1 cellular context compared by ENCODE assay signal in the genomic region with DNA sequence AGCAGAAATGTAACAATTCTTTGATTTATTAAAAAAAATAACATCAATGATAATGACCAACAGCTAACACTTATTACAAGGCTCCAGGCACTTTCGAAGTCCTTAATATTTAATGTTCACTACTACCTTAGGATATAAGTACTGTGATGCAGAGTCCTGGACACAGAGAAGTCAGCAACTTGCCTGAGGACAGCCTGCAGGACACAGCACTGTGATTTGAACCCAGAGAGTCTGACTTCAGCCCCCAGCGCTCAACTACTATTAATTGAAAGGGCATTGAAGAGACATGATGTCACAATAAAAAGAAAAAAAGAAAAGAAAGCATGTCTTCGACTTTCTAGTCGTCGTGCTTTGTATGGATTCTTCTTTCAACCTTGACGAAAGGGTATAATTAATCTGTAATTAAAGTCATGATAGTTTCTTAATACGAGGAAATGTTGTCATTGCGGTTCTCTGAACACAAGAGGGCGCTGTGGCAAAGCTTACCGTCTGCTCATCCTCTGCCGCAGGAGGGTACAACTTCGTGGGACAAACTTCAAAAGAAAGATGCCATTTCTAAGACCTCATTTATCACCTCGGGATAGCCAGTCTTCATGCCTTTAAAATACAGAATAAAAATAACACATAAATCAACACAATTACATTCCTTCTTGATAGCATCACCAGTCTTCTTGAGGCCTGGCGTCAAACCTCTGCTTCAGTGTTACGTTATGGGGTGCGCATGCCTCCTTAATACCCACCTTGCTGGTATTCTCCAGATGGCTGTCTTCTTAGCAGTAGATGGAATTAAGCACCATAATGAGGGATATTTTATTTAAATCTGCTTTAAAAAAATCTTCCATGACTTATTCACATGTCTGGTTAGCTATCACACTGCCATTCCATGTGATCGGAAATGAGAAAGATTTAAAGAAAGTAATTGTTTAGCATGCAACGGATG.
TF ChIP-seq lines count a peak whose summit lies in the region.

No MANE protein-coding gene starts in this region.

TF ChIP-seq in HEK293, 187 proteins besides CTCF, POLR2A, EP300 and RAD21 (continued from another document and continues in another):
- TF ChIP-seq, protein P1, sequence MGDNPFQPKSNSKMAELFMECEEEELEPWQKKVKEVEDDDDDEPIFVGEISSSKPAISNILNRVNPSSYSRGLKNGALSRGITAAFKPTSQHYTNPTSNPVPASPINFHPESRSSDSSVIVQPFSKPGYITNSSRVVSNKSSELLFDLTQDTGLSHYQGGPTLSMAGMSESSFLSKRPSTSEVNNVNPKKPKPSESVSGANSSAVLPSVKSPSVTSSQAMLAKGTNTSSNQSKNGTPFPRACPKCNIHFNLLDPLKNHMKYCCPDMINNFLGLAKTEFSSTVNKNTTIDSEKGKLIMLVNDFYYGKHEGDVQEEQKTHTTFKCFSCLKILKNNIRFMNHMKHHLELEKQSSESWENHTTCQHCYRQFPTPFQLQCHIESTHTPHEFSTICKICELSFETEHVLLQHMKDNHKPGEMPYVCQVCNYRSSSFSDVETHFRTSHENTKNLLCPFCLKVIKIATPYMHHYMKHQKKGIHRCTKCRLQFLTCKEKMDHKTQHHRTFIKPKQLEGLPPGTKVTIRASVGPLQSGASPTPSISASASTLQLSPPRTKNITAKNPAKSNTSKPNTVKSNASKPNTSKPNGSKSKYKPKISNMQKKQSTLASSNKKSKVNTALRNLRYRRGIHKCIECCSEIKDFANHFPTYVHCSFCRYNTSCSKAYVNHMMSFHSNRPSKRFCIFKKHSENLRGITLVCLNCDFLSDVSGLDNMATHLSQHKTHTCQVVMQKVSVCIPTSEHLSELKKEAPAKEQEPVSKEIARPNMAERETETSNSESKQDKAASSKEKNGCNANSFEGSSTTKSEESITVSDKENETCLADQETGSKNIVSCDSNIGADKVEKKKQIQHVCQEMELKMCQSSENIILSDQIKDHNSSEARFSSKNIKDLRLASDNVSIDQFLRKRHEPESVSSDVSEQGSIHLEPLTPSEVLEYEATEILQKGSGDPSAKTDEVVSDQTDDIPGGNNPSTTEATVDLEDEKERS (tag by site-specific recombination; IDR thresholded peaks at IDR 0.05): no peak
- TF ChIP-seq ZNF558 (tag by site-specific recombination; IDR thresholded peaks at IDR 0.05) (no peak), ZNF248 (tag by site-specific recombination; IDR thresholded peaks at IDR 0.05) (no peak), PRDM10 (tag by site-specific recombination; IDR thresholded peaks at IDR 0.05) (no peak), ZNF692 (tag by site-specific recombination; IDR thresholded peaks at IDR 0.05) (0 out of 2 replicates have a peak, but pooled peaks have one; percentile 25), ZNF202 (tag by site-specific recombination; IDR thresholded peaks at IDR 0.05; ENCODE audit: borderline replicate concordance) (no peak), ZNF266 (tag by site-specific recombination; IDR thresholded peaks at IDR 0.05; ENCODE audit: low read depth) (no peak), ZNF555 (tag by site-specific recombination; conservative IDR thresholded peaks at IDR 0.05) (no peak), ZNF174 (tag by site-specific recombination; IDR thresholded peaks at IDR 0.05) (no peak), ZNF23 (tag by site-specific recombination; IDR thresholded peaks at IDR 0.05; ENCODE audit: borderline replicate concordance) (no peak), SP7 (tag by site-specific recombination; IDR thresholded peaks at IDR 0.05) (peak; percentile 44), ZEB2 (tag by site-specific recombination; IDR thresholded peaks at IDR 0.05) (0 out of 2 replicates have a peak, but pooled peaks have one; percentile 34), ZBTB6 (tag by site-specific recombination; IDR thresholded peaks at IDR 0.05) (no peak), TSHZ1 (tag by site-specific recombination; IDR thresholded peaks at IDR 0.05; ENCODE audit: borderline replicate concordance) (no peak), ZNF37A (tag by site-specific recombination; IDR thresholded peaks at IDR 0.05) (no peak), ZNF24 (tag by site-specific recombination; IDR thresholded peaks at IDR 0.05) (no peak), ZSCAN16 (tag by site-specific recombination; IDR thresholded peaks at IDR 0.05) (no peak), ZNF654 (tag by site-specific recombination; IDR thresholded peaks at IDR 0.05; ENCODE audit: low read depth) (peak; percentile 87), BCL11A (tag by site-specific recombination; IDR thresholded peaks at IDR 0.05; ENCODE audit: low read depth) (no peak), ZNF140 (tag by site-specific recombination; IDR thresholded peaks at IDR 0.05) (no peak), ZNF664 (tag by site-specific recombination; IDR thresholded peaks at IDR 0.05) (no peak)
- TF ChIP-seq, protein P2, sequence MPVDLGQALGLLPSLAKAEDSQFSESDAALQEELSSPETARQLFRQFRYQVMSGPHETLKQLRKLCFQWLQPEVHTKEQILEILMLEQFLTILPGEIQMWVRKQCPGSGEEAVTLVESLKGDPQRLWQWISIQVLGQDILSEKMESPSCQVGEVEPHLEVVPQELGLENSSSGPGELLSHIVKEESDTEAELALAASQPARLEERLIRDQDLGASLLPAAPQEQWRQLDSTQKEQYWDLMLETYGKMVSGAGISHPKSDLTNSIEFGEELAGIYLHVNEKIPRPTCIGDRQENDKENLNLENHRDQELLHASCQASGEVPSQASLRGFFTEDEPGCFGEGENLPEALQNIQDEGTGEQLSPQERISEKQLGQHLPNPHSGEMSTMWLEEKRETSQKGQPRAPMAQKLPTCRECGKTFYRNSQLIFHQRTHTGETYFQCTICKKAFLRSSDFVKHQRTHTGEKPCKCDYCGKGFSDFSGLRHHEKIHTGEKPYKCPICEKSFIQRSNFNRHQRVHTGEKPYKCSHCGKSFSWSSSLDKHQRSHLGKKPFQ (tag by site-specific recombination; IDR thresholded peaks at IDR 0.05): no peak
- TF ChIP-seq, protein P3, sequence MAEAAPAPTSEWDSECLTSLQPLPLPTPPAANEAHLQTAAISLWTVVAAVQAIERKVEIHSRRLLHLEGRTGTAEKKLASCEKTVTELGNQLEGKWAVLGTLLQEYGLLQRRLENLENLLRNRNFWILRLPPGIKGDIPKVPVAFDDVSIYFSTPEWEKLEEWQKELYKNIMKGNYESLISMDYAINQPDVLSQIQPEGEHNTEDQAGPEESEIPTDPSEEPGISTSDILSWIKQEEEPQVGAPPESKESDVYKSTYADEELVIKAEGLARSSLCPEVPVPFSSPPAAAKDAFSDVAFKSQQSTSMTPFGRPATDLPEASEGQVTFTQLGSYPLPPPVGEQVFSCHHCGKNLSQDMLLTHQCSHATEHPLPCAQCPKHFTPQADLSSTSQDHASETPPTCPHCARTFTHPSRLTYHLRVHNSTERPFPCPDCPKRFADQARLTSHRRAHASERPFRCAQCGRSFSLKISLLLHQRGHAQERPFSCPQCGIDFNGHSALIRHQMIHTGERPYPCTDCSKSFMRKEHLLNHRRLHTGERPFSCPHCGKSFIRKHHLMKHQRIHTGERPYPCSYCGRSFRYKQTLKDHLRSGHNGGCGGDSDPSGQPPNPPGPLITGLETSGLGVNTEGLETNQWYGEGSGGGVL (tag by site-specific recombination; IDR thresholded peaks at IDR 0.05): no peak
- TF ChIP-seq, protein P4, sequence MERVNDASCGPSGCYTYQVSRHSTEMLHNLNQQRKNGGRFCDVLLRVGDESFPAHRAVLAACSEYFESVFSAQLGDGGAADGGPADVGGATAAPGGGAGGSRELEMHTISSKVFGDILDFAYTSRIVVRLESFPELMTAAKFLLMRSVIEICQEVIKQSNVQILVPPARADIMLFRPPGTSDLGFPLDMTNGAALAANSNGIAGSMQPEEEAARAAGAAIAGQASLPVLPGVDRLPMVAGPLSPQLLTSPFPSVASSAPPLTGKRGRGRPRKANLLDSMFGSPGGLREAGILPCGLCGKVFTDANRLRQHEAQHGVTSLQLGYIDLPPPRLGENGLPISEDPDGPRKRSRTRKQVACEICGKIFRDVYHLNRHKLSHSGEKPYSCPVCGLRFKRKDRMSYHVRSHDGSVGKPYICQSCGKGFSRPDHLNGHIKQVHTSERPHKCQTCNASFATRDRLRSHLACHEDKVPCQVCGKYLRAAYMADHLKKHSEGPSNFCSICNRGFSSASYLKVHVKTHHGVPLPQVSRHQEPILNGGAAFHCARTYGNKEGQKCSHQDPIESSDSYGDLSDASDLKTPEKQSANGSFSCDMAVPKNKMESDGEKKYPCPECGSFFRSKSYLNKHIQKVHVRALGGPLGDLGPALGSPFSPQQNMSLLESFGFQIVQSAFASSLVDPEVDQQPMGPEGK (tag by site-specific recombination; IDR thresholded peaks at IDR 0.05): 0 out of 2 replicates have a peak, but pooled peaks have one; percentile 8
- TF ChIP-seq, protein P5, sequence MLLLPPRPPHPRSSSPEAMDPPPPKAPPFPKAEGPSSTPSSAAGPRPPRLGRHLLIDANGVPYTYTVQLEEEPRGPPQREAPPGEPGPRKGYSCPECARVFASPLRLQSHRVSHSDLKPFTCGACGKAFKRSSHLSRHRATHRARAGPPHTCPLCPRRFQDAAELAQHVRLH (tag by site-specific recombination; IDR thresholded peaks at IDR 0.05): peak; percentile 27; the same call in 1 of the 2 replicates
- TF ChIP-seq, protein P6, sequence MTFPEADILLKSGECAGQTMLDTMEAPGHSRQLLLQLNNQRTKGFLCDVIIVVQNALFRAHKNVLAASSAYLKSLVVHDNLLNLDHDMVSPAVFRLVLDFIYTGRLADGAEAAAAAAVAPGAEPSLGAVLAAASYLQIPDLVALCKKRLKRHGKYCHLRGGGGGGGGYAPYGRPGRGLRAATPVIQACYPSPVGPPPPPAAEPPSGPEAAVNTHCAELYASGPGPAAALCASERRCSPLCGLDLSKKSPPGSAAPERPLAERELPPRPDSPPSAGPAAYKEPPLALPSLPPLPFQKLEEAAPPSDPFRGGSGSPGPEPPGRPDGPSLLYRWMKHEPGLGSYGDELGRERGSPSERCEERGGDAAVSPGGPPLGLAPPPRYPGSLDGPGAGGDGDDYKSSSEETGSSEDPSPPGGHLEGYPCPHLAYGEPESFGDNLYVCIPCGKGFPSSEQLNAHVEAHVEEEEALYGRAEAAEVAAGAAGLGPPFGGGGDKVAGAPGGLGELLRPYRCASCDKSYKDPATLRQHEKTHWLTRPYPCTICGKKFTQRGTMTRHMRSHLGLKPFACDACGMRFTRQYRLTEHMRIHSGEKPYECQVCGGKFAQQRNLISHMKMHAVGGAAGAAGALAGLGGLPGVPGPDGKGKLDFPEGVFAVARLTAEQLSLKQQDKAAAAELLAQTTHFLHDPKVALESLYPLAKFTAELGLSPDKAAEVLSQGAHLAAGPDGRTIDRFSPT (tag by site-specific recombination; IDR thresholded peaks at IDR 0.05): no peak
